Comparison of ENCODE assay signal across 8 cellular contexts in the genomic region with DNA sequence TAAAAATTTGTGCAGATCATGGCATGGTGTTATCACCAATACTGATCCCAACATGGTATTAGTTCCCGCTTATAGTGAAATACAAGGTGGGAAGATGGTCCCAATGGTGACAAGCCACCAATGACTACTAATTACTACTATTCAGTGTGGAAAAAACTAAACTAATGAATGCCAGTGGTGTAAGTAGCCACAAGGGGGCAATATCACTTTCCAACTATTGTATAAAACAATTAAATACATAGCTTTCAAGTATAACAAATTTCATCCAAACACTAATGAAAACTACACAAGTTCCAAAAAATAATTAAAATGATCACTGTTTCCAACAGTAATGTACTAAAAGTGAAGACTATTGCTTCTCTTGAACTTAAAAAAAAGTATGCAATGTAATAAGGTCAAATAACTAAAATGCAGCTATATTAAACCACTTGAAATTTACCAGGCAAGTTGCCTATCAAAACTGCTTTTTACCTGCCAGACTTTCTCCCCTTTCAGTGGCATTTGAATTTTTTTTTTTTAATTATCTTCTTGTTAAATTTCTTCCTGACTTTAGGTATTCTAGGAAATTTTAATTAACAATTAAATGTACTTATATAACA. TPM values are rescaled to one million over a fixed set of nuclear protein-coding genes. Genes with fewer than 3 reads are reported as not detected.
DNase-seq lines count a peak whose midpoint lies in the region; ATAC-seq and TF ChIP-seq lines count a peak whose summit lies in the region.

No MANE protein-coding gene starts in this region.

- DNase-seq in AG09319 (ENCODE audit: extremely low read depth, low read depth) (no peak), GM13977 (ENCODE audit: low spot score) (no peak), NCI-H460 (ENCODE audit: extremely low read depth, low read depth) (peak; percentile 46), brain microvascular endothelial cell (peak; percentile 14), left lobe of liver (ENCODE audit: low spot score) (no peak)
- DNase-seq in activated effector memory CD4-positive, alpha-beta T cell treated with anti-CD3 and anti-CD28 coated beads, Interleukin-2, amount 50 U/mL, for 16 hours: no peak

- no peak overlapping the region for H3K27ac ChIP-seq in brain microvascular endothelial cell

- peak; percentile 79 for ATAC-seq in left lobe of liver
- ATAC-seq in HG03571 (IDR thresholded peaks at IDR 0.05; ENCODE audit: unreplicated experiment): no peak
- ATAC-seq in HG02884 (IDR thresholded peaks at IDR 0.05; ENCODE audit: unreplicated experiment): no peak

- H3K36me3 ChIP-seq in brain microvascular endothelial cell (replicated peaks): peaks cover 22% of the 10 kb centered on the region

- TF ChIP-seq CTCF in AG09319 (IDR thresholded peaks at IDR 0.05; ENCODE audit: low read depth, low read length) (peak; percentile 62), GM13977 (IDR thresholded peaks at IDR 0.05; ENCODE audit: extremely low read depth, insufficient read depth, missing control alignments) (peak; percentile 62), brain microvascular endothelial cell (IDR thresholded peaks at IDR 0.05; ENCODE audit: low read depth, low read length, missing control alignments) (peak; percentile 58)

- in situ Hi-C loops in GM13977 (cut with MboI; ENCODE audit: low pct_unique_long_range_greater_than_20kb, low sequenced_read_pairs, unreplicated experiment) (loop anchor here (10.0 kb wide), 1 partner anchor 170 kb away; no protein-coding TSS in a partner anchor), brain microvascular endothelial cell (cut with HindIII; ENCODE audit: low pct_ligation_motif_present, low sequenced_read_pairs) (loop anchor here (25.0 kb wide), 1 partner anchor 167 kb away; the partner anchor contains the start of gene NUMB)

- H3K27me3 ChIP-seq in brain microvascular endothelial cell (replicated peaks): no peaks in the 10 kb centered on the region

- no peak overlapping the region for H3K4me3 ChIP-seq in brain microvascular endothelial cell (ENCODE audit: low read depth, low read length)

RNA-seq across cellular contexts. Expression of gene PAPLN, which starts 58.0 kb away (rescaled TPM):
- total RNA-seq in NCI-H460 (2014; rRNA removed; shearing (Covaris generic)): 0.72 and 0.92 TPM in 2 replicates
- 6.0 and 8.9 TPM in 2 replicates for polyA plus RNA-seq in NCI-H460 (2014; cell fraction: nucleus; rRNA removed)
- total RNA-seq in left lobe of liver: 1.9 TPM

Comparison
In these comparisons a context has a peak if more than half of its experiments do, and no peak if none do; other contexts are left out.
1. DNase-seq: peak in NCI-H460 (single experiment) and brain microvascular endothelial cell (single experiment); none in AG09319 (single experiment), GM13977 (single experiment), left lobe of liver (single experiment) and activated effector memory CD4-positive, alpha-beta T cell treated with anti-CD3 and anti-CD28 coated beads, Interleukin-2, amount 50 U/mL, for 16 hours (single experiment).
2. Peak in every context shown above with its lines, with median percentiles within 50 percentile points of each other: CTCF ChIP-seq.